ENCODE assay signal across 1 cellular context in the genomic region with DNA sequence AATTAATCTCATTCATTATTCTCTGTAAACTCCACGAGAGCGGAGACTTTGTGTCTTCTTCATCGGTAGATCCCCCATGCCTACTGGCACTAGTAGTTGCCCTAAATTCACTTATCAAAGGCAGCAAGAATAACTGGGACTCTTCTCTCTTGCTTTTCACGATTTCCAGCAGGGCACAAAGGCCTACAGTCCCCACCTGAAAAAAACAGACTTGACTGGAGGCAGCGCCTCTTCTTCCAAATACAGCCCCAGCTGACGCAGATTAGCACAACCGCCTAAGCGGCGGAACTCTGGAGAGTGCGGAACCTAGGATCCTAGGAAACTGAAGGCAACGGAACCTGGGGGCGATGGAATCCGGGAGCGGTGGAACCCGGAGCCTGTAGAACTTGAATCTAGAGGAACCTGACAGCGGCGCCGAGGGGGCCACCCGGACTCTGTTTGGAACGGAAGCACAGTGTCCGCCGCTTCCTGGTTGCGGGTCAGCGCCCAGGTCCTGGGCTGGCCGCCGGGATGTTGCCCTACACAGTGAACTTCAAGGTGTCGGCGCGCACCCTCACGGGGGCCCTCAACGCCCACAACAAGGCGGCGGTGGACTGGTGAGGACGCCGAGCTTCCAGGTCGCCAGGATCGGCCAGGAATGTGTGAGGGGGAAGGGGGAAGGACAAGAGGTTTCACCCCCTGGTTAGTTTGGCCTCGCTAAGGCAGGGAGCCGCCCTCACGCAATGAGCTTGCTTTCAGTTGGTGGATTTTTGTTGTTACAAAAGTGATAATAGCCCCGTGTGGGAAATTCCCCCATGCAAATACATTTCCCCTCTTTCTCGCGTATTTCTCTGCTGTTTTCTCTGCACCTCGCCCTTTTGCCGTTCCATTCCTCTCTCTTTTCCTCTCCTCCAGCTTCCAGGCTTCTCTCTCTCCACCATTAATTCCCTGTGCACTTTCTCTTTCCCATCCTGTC.
TF ChIP-seq lines count a peak whose summit lies in the region.

A gene with protein sequence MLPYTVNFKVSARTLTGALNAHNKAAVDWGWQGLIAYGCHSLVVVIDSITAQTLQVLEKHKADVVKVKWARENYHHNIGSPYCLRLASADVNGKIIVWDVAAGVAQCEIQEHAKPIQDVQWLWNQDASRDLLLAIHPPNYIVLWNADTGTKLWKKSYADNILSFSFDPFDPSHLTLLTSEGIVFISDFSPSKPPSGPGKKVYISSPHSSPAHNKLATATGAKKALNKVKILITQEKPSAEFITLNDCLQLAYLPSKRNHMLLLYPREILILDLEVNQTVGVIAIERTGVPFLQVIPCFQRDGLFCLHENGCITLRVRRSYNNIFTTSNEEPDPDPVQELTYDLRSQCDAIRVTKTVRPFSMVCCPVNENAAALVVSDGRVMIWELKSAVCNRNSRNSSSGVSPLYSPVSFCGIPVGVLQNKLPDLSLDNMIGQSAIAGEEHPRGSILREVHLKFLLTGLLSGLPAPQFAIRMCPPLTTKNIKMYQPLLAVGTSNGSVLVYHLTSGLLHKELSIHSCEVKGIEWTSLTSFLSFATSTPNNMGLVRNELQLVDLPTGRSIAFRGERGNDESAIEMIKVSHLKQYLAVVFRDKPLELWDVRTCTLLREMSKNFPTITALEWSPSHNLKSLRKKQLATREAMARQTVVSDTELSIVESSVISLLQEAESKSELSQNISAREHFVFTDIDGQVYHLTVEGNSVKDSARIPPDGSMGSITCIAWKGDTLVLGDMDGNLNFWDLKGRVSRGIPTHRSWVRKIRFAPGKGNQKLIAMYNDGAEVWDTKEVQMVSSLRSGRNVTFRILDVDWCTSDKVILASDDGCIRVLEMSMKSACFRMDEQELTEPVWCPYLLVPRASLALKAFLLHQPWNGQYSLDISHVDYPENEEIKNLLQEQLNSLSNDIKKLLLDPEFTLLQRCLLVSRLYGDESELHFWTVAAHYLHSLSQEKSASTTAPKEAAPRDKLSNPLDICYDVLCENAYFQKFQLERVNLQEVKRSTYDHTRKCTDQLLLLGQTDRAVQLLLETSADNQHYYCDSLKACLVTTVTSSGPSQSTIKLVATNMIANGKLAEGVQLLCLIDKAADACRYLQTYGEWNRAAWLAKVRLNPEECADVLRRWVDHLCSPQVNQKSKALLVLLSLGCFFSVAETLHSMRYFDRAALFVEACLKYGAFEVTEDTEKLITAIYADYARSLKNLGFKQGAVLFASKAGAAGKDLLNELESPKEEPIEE (plus strand): TSS at position 452 of the 955 bp plus-strand sequence. CDS start 59 bp downstream, at position 511.

TF ChIP-seq in WTC11, 78 proteins besides CTCF, POLR2A, EP300 and RAD21 (continued from another document and continues in another):
- TF ChIP-seq ETV6 (CRISPR knock-in tag; IDR thresholded peaks at IDR 0.05) (0 out of 2 replicates have a peak, but pooled peaks have one; percentile 57), NR2C2 (CRISPR knock-in tag; IDR thresholded peaks at IDR 0.05) (no peak), TCF7 (CRISPR knock-in tag; IDR thresholded peaks at IDR 0.05; ENCODE audit: low read depth) (no peak), ZNF671 (CRISPR knock-in tag; IDR thresholded peaks at IDR 0.05) (no peak), NR3C1 (CRISPR knock-in tag; conservative IDR thresholded peaks at IDR 0.05; ENCODE audit: low read depth) (no peak), ZNF121 (CRISPR knock-in tag; IDR thresholded peaks at IDR 0.05) (no peak), FOXJ3 (CRISPR knock-in tag; IDR thresholded peaks at IDR 0.05; ENCODE audit: borderline replicate concordance) (no peak), TEAD4 (CRISPR knock-in tag; IDR thresholded peaks at IDR 0.05) (no peak), TEAD1 (CRISPR knock-in tag; IDR thresholded peaks at IDR 0.05) (0 out of 2 replicates have a peak, but pooled peaks have one; percentile 16), JUN (CRISPR knock-in tag; IDR thresholded peaks at IDR 0.05) (no peak), GTF2I (CRISPR knock-in tag; conservative IDR thresholded peaks at IDR 0.05) (no peak), ZNF416 (CRISPR knock-in tag; IDR thresholded peaks at IDR 0.05) (no peak), ZNF232 (CRISPR knock-in tag; IDR thresholded peaks at IDR 0.05) (no peak), ZNF396 (CRISPR knock-in tag; IDR thresholded peaks at IDR 0.05; ENCODE audit: borderline replicate concordance) (no peak), FOXK1 (CRISPR knock-in tag; IDR thresholded peaks at IDR 0.05) (peak; percentile 57; the same call in 1 of the 2 replicates), ZNF317 (CRISPR knock-in tag; IDR thresholded peaks at IDR 0.05; ENCODE audit: borderline replicate concordance, low read depth) (0 out of 2 replicates have a peak, but pooled peaks have one; percentile 34), RORB (CRISPR knock-in tag; IDR thresholded peaks at IDR 0.05) (no peak), SMAD3 (CRISPR knock-in tag; IDR thresholded peaks at IDR 0.05; ENCODE audit: borderline replicate concordance) (no peak), NFYB (CRISPR knock-in tag; conservative IDR thresholded peaks at IDR 0.05; ENCODE audit: low read depth) (no peak), IRF2 (CRISPR knock-in tag; IDR thresholded peaks at IDR 0.05; ENCODE audit: borderline replicate concordance, low read depth) (no peak), KAT7 (CRISPR knock-in tag; IDR thresholded peaks at IDR 0.05; ENCODE audit: borderline replicate concordance) (peak; percentile 61; the same call in 1 of the 2 replicates), EMX1 (CRISPR knock-in tag; IDR thresholded peaks at IDR 0.05) (no peak), NFATC4 (CRISPR knock-in tag; IDR thresholded peaks at IDR 0.05) (no peak), OVOL2 (CRISPR knock-in tag; IDR thresholded peaks at IDR 0.05; ENCODE audit: borderline replicate concordance) (no peak), TP53 (CRISPR knock-in tag; IDR thresholded peaks at IDR 0.05) (0 out of 2 replicates have a peak, but pooled peaks have one; percentile 57), ELF4 (CRISPR knock-in tag; IDR thresholded peaks at IDR 0.05; ENCODE audit: low read depth) (peak; percentile 48; the same call in 1 of the 2 replicates), ZNF423 (CRISPR knock-in tag; IDR thresholded peaks at IDR 0.05) (peak; percentile 50; the same call in 1 of the 2 replicates), NR1H2 (CRISPR knock-in tag; IDR thresholded peaks at IDR 0.05) (no peak)
- TF ChIP-seq, protein P1, sequence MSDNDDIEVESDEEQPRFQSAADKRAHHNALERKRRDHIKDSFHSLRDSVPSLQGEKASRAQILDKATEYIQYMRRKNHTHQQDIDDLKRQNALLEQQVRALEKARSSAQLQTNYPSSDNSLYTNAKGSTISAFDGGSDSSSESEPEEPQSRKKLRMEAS (CRISPR knock-in tag; IDR thresholded peaks at IDR 0.05), result peak; percentile 60; the same call in 1 of the 2 replicates
- TF ChIP-seq, protein P2, sequence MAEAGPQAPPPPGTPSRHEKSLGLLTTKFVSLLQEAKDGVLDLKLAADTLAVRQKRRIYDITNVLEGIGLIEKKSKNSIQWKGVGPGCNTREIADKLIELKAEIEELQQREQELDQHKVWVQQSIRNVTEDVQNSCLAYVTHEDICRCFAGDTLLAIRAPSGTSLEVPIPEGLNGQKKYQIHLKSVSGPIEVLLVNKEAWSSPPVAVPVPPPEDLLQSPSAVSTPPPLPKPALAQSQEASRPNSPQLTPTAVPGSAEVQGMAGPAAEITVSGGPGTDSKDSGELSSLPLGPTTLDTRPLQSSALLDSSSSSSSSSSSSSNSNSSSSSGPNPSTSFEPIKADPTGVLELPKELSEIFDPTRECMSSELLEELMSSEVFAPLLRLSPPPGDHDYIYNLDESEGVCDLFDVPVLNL (CRISPR knock-in tag; IDR thresholded peaks at IDR 0.05; ENCODE audit: borderline replicate concordance, low read depth), result no peak
- TF ChIP-seq, protein P3, sequence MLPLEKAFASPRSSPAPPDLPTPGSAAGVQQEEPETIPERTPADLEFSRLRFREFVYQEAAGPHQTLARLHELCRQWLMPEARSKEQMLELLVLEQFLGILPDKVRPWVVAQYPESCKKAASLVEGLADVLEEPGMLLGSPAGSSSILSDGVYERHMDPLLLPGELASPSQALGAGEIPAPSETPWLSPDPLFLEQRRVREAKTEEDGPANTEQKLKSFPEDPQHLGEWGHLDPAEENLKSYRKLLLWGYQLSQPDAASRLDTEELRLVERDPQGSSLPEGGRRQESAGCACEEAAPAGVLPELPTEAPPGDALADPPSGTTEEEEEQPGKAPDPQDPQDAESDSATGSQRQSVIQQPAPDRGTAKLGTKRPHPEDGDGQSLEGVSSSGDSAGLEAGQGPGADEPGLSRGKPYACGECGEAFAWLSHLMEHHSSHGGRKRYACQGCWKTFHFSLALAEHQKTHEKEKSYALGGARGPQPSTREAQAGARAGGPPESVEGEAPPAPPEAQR (CRISPR knock-in tag; IDR thresholded peaks at IDR 0.05), result no peak
- TF ChIP-seq, protein P4, sequence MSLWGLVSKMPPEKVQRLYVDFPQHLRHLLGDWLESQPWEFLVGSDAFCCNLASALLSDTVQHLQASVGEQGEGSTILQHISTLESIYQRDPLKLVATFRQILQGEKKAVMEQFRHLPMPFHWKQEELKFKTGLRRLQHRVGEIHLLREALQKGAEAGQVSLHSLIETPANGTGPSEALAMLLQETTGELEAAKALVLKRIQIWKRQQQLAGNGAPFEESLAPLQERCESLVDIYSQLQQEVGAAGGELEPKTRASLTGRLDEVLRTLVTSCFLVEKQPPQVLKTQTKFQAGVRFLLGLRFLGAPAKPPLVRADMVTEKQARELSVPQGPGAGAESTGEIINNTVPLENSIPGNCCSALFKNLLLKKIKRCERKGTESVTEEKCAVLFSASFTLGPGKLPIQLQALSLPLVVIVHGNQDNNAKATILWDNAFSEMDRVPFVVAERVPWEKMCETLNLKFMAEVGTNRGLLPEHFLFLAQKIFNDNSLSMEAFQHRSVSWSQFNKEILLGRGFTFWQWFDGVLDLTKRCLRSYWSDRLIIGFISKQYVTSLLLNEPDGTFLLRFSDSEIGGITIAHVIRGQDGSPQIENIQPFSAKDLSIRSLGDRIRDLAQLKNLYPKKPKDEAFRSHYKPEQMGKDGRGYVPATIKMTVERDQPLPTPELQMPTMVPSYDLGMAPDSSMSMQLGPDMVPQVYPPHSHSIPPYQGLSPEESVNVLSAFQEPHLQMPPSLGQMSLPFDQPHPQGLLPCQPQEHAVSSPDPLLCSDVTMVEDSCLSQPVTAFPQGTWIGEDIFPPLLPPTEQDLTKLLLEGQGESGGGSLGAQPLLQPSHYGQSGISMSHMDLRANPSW (CRISPR knock-in tag; conservative IDR thresholded peaks at IDR 0.05; ENCODE audit: low read depth), result no peak
- TF ChIP-seq, protein P5, sequence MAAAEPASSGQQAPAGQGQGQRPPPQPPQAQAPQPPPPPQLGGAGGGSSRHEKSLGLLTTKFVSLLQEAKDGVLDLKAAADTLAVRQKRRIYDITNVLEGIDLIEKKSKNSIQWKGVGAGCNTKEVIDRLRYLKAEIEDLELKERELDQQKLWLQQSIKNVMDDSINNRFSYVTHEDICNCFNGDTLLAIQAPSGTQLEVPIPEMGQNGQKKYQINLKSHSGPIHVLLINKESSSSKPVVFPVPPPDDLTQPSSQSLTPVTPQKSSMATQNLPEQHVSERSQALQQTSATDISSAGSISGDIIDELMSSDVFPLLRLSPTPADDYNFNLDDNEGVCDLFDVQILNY (CRISPR knock-in tag; IDR thresholded peaks at IDR 0.05), result peak; percentile 81
- TF ChIP-seq, protein P6, sequence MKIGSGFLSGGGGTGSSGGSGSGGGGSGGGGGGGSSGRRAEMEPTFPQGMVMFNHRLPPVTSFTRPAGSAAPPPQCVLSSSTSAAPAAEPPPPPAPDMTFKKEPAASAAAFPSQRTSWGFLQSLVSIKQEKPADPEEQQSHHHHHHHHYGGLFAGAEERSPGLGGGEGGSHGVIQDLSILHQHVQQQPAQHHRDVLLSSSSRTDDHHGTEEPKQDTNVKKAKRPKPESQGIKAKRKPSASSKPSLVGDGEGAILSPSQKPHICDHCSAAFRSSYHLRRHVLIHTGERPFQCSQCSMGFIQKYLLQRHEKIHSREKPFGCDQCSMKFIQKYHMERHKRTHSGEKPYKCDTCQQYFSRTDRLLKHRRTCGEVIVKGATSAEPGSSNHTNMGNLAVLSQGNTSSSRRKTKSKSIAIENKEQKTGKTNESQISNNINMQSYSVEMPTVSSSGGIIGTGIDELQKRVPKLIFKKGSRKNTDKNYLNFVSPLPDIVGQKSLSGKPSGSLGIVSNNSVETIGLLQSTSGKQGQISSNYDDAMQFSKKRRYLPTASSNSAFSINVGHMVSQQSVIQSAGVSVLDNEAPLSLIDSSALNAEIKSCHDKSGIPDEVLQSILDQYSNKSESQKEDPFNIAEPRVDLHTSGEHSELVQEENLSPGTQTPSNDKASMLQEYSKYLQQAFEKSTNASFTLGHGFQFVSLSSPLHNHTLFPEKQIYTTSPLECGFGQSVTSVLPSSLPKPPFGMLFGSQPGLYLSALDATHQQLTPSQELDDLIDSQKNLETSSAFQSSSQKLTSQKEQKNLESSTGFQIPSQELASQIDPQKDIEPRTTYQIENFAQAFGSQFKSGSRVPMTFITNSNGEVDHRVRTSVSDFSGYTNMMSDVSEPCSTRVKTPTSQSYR (CRISPR knock-in tag; IDR thresholded peaks at IDR 0.05), result no peak
- TF ChIP-seq, protein P7, sequence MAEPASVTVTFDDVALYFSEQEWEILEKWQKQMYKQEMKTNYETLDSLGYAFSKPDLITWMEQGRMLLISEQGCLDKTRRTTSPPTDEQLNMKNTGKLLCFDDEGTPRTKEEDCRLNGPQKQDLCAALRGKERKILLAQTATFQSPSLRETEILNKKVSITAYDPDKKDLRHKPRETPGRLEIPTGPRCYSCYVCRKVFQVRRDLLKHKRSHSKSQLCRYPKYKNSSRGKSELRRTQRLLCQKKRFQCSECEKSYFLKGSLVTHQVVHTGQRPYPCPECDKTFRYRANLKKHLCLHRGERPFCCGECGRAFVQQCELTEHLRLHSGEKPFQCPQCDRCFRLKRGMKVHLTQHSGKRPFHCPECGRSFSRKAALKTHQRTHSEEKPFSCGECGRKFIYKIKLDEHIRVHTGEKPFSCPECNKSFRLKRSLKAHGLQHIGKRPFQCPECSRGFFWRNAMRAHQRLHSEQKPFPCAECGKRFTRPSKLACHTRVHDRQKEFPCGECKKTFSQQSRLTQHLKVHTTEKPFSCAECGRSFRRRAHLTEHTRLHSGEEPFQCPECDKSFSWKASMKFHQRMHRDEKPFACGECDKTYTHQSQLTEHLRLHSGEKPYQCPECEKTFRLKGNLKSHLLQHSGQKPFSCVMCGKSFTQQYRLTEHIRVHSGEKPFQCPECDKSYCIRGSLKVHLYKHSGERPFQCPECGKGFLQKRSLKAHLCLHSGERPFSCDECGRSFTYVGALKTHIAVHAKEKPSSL (CRISPR knock-in tag; conservative IDR thresholded peaks at IDR 0.05), result no peak
- TF ChIP-seq, protein P8, sequence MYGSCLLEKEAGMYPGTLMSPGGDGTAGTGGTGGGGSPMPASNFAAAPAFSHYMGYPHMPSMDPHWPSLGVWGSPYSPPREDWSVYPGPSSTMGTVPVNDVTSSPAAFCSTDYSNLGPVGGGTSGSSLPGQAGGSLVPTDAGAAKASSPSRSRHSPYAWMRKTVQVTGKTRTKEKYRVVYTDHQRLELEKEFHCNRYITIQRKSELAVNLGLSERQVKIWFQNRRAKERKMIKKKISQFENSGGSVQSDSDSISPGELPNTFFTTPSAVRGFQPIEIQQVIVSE (CRISPR knock-in tag; IDR thresholded peaks at IDR 0.05; ENCODE audit: borderline replicate concordance), result no peak
- TF ChIP-seq, protein P9, sequence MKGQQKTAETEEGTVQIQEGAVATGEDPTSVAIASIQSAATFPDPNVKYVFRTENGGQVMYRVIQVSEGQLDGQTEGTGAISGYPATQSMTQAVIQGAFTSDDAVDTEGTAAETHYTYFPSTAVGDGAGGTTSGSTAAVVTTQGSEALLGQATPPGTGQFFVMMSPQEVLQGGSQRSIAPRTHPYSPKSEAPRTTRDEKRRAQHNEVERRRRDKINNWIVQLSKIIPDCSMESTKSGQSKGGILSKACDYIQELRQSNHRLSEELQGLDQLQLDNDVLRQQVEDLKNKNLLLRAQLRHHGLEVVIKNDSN (CRISPR knock-in tag; IDR thresholded peaks at IDR 0.05), result peak; percentile 52; the same call in 1 of the 2 replicates
- TF ChIP-seq, protein P10, sequence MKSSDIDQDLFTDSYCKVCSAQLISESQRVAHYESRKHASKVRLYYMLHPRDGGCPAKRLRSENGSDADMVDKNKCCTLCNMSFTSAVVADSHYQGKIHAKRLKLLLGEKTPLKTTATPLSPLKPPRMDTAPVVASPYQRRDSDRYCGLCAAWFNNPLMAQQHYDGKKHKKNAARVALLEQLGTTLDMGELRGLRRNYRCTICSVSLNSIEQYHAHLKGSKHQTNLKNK (CRISPR knock-in tag; IDR thresholded peaks at IDR 0.05), result no peak
